In genomic region chr7:17408904-17409290, GRCh38 we compare ENCODE assay signal across 2 cellular contexts.
TF ChIP-seq lines count a peak whose summit lies in the region.

No MANE protein-coding gene starts in this region.

TF ChIP-seq in A549, 52 proteins besides CTCF, POLR2A, EP300 and RAD21 (continued from another document):
- TF ChIP-seq HES2 (IDR thresholded peaks at IDR 0.05): no peak
- no peak for TF ChIP-seq ELK1 (IDR thresholded peaks at IDR 0.05; ENCODE audit: low read depth, low read length)
- no peak for TF ChIP-seq RARB (CRISPR knock-in tag; IDR thresholded peaks at IDR 0.05)
- TF ChIP-seq MAX (IDR thresholded peaks at IDR 0.05): no peak
- no peak for TF ChIP-seq SREBF2 (IDR thresholded peaks at IDR 0.05)
- 0 out of 2 replicates have a peak, but pooled peaks have one; percentile 4 for TF ChIP-seq MYC (IDR thresholded peaks at IDR 0.05; ENCODE audit: borderline replicate concordance, low read length)
- no peak for TF ChIP-seq HMGXB4 (CRISPR knock-in tag; IDR thresholded peaks at IDR 0.05; ENCODE audit: borderline replicate concordance)
- TF ChIP-seq ZC3H11A (IDR thresholded peaks at IDR 0.05): no peak

TF ChIP-seq in HepG2, 621 proteins besides CTCF, POLR2A, EP300 and RAD21 (continued from another document):
- TF ChIP-seq IKZF5 (CRISPR knock-in tag; IDR thresholded peaks at IDR 0.05): no peak
- no peak for TF ChIP-seq PHF8 (CRISPR knock-in tag; IDR thresholded peaks at IDR 0.05)
- TF ChIP-seq IKZF4 (CRISPR knock-in tag; IDR thresholded peaks at IDR 0.05; ENCODE audit: borderline replicate concordance, low read depth, not compliant biosample characterization): no peak
- no peak for TF ChIP-seq ZNF549 (CRISPR knock-in tag; IDR thresholded peaks at IDR 0.05)
- TF ChIP-seq BCLAF1 (IDR thresholded peaks at IDR 0.05): no peak
- TF ChIP-seq ZNF362 (CRISPR knock-in tag; IDR thresholded peaks at IDR 0.05; ENCODE audit: borderline replicate concordance): no peak
- 0 out of 2 replicates have a peak, but pooled peaks have one; percentile 6 for TF ChIP-seq ERF (CRISPR knock-in tag; IDR thresholded peaks at IDR 0.05)
- no peak for TF ChIP-seq HMG20A (CRISPR knock-in tag; IDR thresholded peaks at IDR 0.05; ENCODE audit: borderline replicate concordance)
- no peak for TF ChIP-seq ZNF580 (CRISPR knock-in tag; IDR thresholded peaks at IDR 0.05; ENCODE audit: borderline replicate concordance, low read depth)
- TF ChIP-seq ZNF770 (CRISPR knock-in tag; IDR thresholded peaks at IDR 0.05): no peak
- TF ChIP-seq ZNF781 (CRISPR knock-in tag; IDR thresholded peaks at IDR 0.05; ENCODE audit: borderline replicate concordance, not compliant biosample characterization): no peak
- TF ChIP-seq HNRNPL (IDR thresholded peaks at IDR 0.05; ENCODE audit: low read depth, low read length): no peak
- TF ChIP-seq MXI1 (IDR thresholded peaks at IDR 0.05; ENCODE audit: borderline replicate concordance, low read depth, low read length): no peak
- TF ChIP-seq ZFX (CRISPR knock-in tag; IDR thresholded peaks at IDR 0.05; ENCODE audit: low read depth): no peak
- 0 out of 2 replicates have a peak, but pooled peaks have one; percentile 4 for TF ChIP-seq KDM3A (CRISPR knock-in tag; IDR thresholded peaks at IDR 0.05; ENCODE audit: low read depth)
- no peak for TF ChIP-seq PTBP1 (IDR thresholded peaks at IDR 0.05; ENCODE audit: low read depth, low read length, poor library complexity, severe bottlenecking)
- TF ChIP-seq NCOR1 (IDR thresholded peaks at IDR 0.05; ENCODE audit: borderline replicate concordance, low read length): 0 out of 2 replicates have a peak, but pooled peaks have one; percentile 14
- no peak for TF ChIP-seq TFDP1 (CRISPR knock-in tag; IDR thresholded peaks at IDR 0.05; ENCODE audit: borderline replicate concordance)
